8 cellular contexts compared by ENCODE assay signal in the genomic region with DNA sequence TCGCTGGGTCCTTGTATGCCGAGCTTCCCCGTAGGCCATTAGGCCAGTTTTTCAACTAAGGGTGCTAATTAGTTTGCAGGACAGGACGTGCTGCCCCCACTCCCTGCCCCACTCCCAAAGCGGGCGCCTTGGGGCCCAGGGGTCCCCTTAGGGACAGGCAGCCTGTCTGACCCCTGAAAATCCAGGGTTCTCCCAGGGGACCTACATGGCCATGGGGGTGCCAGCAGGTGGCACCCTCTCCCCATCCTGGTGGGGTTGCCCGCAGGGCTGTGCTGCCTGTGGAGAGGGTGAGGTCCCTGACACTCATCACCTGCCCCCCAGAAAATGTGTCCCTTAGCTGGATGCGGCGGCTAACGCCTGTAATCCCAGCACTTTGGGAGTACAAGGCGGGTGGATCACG. TPM values are rescaled to one million over a fixed set of nuclear protein-coding genes. Genes with fewer than 3 reads are reported as not detected.
DNase-seq lines count a peak whose midpoint lies in the region; ATAC-seq, FAIRE-seq and TF ChIP-seq lines count a peak whose summit lies in the region.

No MANE protein-coding gene starts in this region.

- no peak overlapping the region for H3K9ac ChIP-seq in K562 (ENCODE audit: insufficient read depth in 1 of 2, low read depth in 2 of 2, low read length in 2 of 2)

- TF ChIP-seq CTCF in RWPE1 (conservative IDR thresholded peaks at IDR 0.05; ENCODE audit: low read depth), result peak; percentile 81
- peak; percentile 62 to 73 (median 72) for TF ChIP-seq CTCF in K562 (IDR thresholded peaks at IDR 0.05 in 2 of 3, conservative IDR thresholded peaks at IDR 0.05 in 1 of 3; ENCODE audit: insufficient read depth in 2 of 3, low read depth in 1 of 3, low read length in 3 of 3)

- no peaks in the 10 kb centered on the region for H3K79me2 ChIP-seq in K562 (ENCODE audit: control insufficient read depth, insufficient read depth, low read length)

- DNase-seq in Right ventricle myocardium inferior (ENCODE audit: missing footprints) (peak; percentile 60), cardiac septum (ENCODE audit: low spot score) (no peak), RWPE1 (ENCODE audit: low spot score) (peak; percentile 90), K562 (ENCODE audit: extremely low read depth in 1 of 4, low spot score in 3 of 4) (peak; percentile 58 to 78 (median 62)), kidney glomerular epithelial cell (lab: John Stamatoyannopoulos, UW) (peak; percentile 7), substantia nigra (lab: John Stamatoyannopoulos, UW) (peak in 33 of 49 donors; percentile 1 to 64 (median 32)), NCI-H2227 treated with DMSO at 0.1 percent for 48 hours (lab: John Stamatoyannopoulos, UW) (no peak)

- no peak for TF ChIP-seq POLR2A in K562 (conservative IDR thresholded peaks at IDR 0.05)

- CTCF ChIA-PET in RWPE1 (lab: Yijun Ruan, JAX), result interaction anchor here (0.6 to 1.8 kb wide), 17 partner anchors 9 to 703 kb away, joined by 3 to 12 read pairs (median 4); a partner anchor contains a TSS
- CTCF ChIA-PET in K562 (lab: Yijun Ruan, JAX; ENCODE audit: low intra/inter-chr PET ratio), result interaction anchor here (0.6 to 1.7 kb wide), 3 partner anchors 27 to 318 kb away, joined by 3 to 7 read pairs (median 5); a partner anchor contains a TSS

- H3K27me3 ChIP-seq in K562 (ENCODE audit: control insufficient read depth in 2 of 2, insufficient read depth in 2 of 2, low read length in 2 of 2), result peaks cover 0 to 16% of the 10 kb centered on the region in 2 experiments; a peak in 2 of 5 replicates

- POLR2A ChIA-PET in RWPE1 (lab: Yijun Ruan, JAX; ENCODE audit: low non-redundant PET) (interaction anchor here (0.6 kb wide), 1 partner anchor 34 kb away, joined by 3 read pairs; no protein-coding TSS in a partner anchor), K562 (lab: Yijun Ruan, JAX) (interaction anchor here (0.5 to 1.1 kb wide), 3 partner anchors 12 to 1181 kb away, joined by 3 to 6 read pairs (median 3); no protein-coding TSS in a partner anchor)

- no peaks in the 10 kb centered on the region; the same call in 2 of the 3 replicates for H3K36me3 ChIP-seq in K562 (ENCODE audit: control insufficient read depth, insufficient read depth, low read length)

- no peak overlapping the region for H3K4me3 ChIP-seq in K562

- peaks cover 15% of the 10 kb centered on the region for H3K9me3 ChIP-seq in K562 (replicated peaks; ENCODE audit: control insufficient read depth, insufficient read depth, low read depth, low read length)

- FAIRE-seq in K562 (lab: Jason Lieb, UNC), result no peak

- BruUV-seq in K562 (replicated peaks; lab: Mats Ljungman, UMichigan), result no TSS peak

- H2AFZ ChIP-seq in K562 (ENCODE audit: low read depth, low read length), result no peak overlapping the region

- H3K4me1 ChIP-seq in K562 (replicated peaks in 1 of 2; ENCODE audit: control insufficient read depth in 2 of 2, insufficient read depth in 2 of 2, low read length in 2 of 2), result peaks cover 0 to 32% of the 10 kb centered on the region in 2 experiments; a peak in 3 of 5 replicates

- ATAC-seq in Right ventricle myocardium inferior (peak; percentile 73), K562 (peak; percentile 86), GM21723 (IDR thresholded peaks at IDR 0.05; ENCODE audit: unreplicated experiment) (no peak)

- peak; percentile 32 to 71; a peak in 3 of 4 replicates for TF ChIP-seq RAD21 in K562 (CRISPR knock-in tag; conservative IDR thresholded peaks at IDR 0.05 in 1 of 2, IDR thresholded peaks at IDR 0.05 in 1 of 2)

- in situ Hi-C loops in K562 (cut with MboI), result no loop called here

- intact Hi-C loops in Right ventricle myocardium inferior (cut with DNase I) (loop anchor here (1.0 to 2.0 kb wide), 2 partner anchors 52 to 88 kb away; a partner anchor contains a TSS), cardiac septum (cut with DNase I) (loop anchor here (2.0 kb wide), 1 partner anchor 88 kb away; a partner anchor contains a TSS), K562 (cut with micrococcal nuclease) (no loop called here)

- H4K20me1 ChIP-seq in K562 (replicated peaks; ENCODE audit: control insufficient read depth, insufficient read depth, low read length), result no peaks in the 10 kb centered on the region

- H3K27ac ChIP-seq in RWPE1 (no peak overlapping the region), K562 (ENCODE audit: extremely low read depth, low read depth, low read length) (no peak overlapping the region), substantia nigra (ENCODE audit: low read depth, low read length, poor library complexity, severe bottlenecking) (no peak overlapping the region)

- 16% methylated on average over 8 of the region's 12 CpGs for WGBS in K562 (ENCODE audit: insufficient coverage, low coverage, missing lambda C conversion rate)

- no peak for TF ChIP-seq EP300 in K562 (IDR thresholded peaks at IDR 0.05; ENCODE audit: low read length)

- no peak overlapping the region for H3K4me2 ChIP-seq in K562 (ENCODE audit: insufficient read depth, low read length)

- no peaks in the 10 kb centered on the region for H3K9me1 ChIP-seq in K562 (ENCODE audit: control insufficient read depth, insufficient read depth, low read length)

TF ChIP-seq in K562, 482 proteins besides CTCF, POLR2A, EP300 and RAD21 (continues in another document):
- no peak for TF ChIP-seq ZNF57 (CRISPR knock-in tag; IDR thresholded peaks at IDR 0.05)
- TF ChIP-seq RCOR1 (IDR thresholded peaks at IDR 0.05; ENCODE audit: borderline replicate concordance in 1 of 2, low read depth in 2 of 2, low read length in 2 of 2), result no peak
- TF ChIP-seq ILK (tag; IDR thresholded peaks at IDR 0.05; ENCODE audit: borderline replicate concordance, low read depth), result no peak
- no peak for TF ChIP-seq TAL1 (IDR thresholded peaks at IDR 0.05)

RNA-seq across cellular contexts. Expression of a gene that starts 8.5 kb away (rescaled TPM):
- not detected for total RNA-seq in Right ventricle myocardium inferior
- 0.03 TPM for total RNA-seq in cardiac septum
- total RNA-seq in K562 (2011; cell fraction: chromatin; rRNA removed; ENCODE audit: low replicate concordance), result 0.53 TPM in 1 of 2 replicates, not detected in the other
- 0.13 and 0.33 TPM in 2 replicates for total RNA-seq in K562 (2011; cell fraction: nucleolus; rRNA removed)
- total RNA-seq in K562 (2011; cell fraction: nucleoplasm; rRNA removed), result 0.15 and 0.46 TPM in 2 replicates
- not detected in 2 replicates for total RNA-seq in K562 (2014; rRNA removed)
- total RNA-seq in K562 (2014; rRNA removed; fragmentation: Illumina TruSeq; extraction: Trizol), result not detected in 2 replicates
- not detected in 2 replicates for total RNA-seq in K562 (2015; rRNA removed; fragmentation: Illumina TruSeq; extraction: Trizol)
- total RNA-seq in K562 (2021), result 0.02 TPM in 1 of 2 replicates, not detected in the other
- not detected in 2 replicates for polyA plus RNA-seq in K562 (2011; rRNA removed)
- 0.07 TPM in 1 of 2 replicates, not detected in the other for polyA plus RNA-seq in K562 (2011; cell fraction: cytosol; rRNA removed)
- 0.01 and 0.40 TPM in 2 replicates for polyA plus RNA-seq in K562 (2011; cell fraction: nucleus; rRNA removed)
- 0.04 TPM in 1 of 2 replicates, not detected in the other for polyA plus RNA-seq in K562 (2012)
- polyA plus RNA-seq in K562 (2014; fragmentation: Illumina TruSeq; extraction: Trizol), result not detected in 2 replicates
- polyA plus RNA-seq in K562 (2014; fragmentation: Nextera tagmentation; extraction: Ambion mirVana), result not detected
- not detected in 2 replicates for polyA plus RNA-seq in K562 (2014; rRNA removed)
- not detected in 2 replicates for polyA minus RNA-seq in K562 (2011; rRNA and poly(A)+ RNA removed)
- not detected in 2 replicates for polyA minus RNA-seq in K562 (2011; cell fraction: cytosol; rRNA and poly(A)+ RNA removed)
- polyA minus RNA-seq in K562 (2011; cell fraction: nucleus; rRNA and poly(A)+ RNA removed), result 0.11 and 0.27 TPM in 2 replicates

RNA-seq across cellular contexts. Expression of a gene that starts 14.9 kb away (rescaled TPM):
- total RNA-seq in Right ventricle myocardium inferior (48.6 TPM), cardiac septum (35.1 TPM), K562 (2014; rRNA removed) (12.7 and 16.0 TPM in 2 replicates), K562 (2014; rRNA removed; fragmentation: Illumina TruSeq; extraction: Trizol) (0.54 and 0.76 TPM in 2 replicates), K562 (2015; rRNA removed; fragmentation: Illumina TruSeq; extraction: Trizol) (3.1 and 4.1 TPM in 2 replicates), K562 (2021) (12.4 and 14.2 TPM in 2 replicates)
- total RNA-seq in K562 (2011; cell fraction: chromatin; rRNA removed; ENCODE audit: low replicate concordance), result 13.9 and 58.1 TPM in 2 replicates
- 30.3 and 36.2 TPM in 2 replicates for total RNA-seq in K562 (2011; cell fraction: nucleolus; rRNA removed)
- total RNA-seq in K562 (2011; cell fraction: nucleoplasm; rRNA removed), result 16.3 and 19.9 TPM in 2 replicates
- polyA plus RNA-seq in K562 (2011; rRNA removed) (5.4 and 6.7 TPM in 2 replicates), K562 (2014; fragmentation: Illumina TruSeq; extraction: Trizol) (1.9 and 5.2 TPM in 2 replicates), K562 (2014; fragmentation: Nextera tagmentation; extraction: Ambion mirVana) (under 1 TPM; 0.04 to 0.10 TPM), K562 (2014; rRNA removed) (9.2 and 10.1 TPM in 2 replicates)
- 5.4 and 23.3 TPM in 2 replicates for polyA plus RNA-seq in K562 (2011; cell fraction: cytosol; rRNA removed)
- polyA plus RNA-seq in K562 (2011; cell fraction: nucleus; rRNA removed), result 21.3 and 47.7 TPM in 2 replicates
- polyA plus RNA-seq in K562 (2012), result 5.3 and 13.8 TPM in 2 replicates
- polyA minus RNA-seq in K562 (2011; rRNA and poly(A)+ RNA removed), result 1.4 and 3.0 TPM in 2 replicates
- 7.8 and 9.2 TPM in 2 replicates for polyA minus RNA-seq in K562 (2011; cell fraction: cytosol; rRNA and poly(A)+ RNA removed)
- 12.7 and 13.3 TPM in 2 replicates for polyA minus RNA-seq in K562 (2011; cell fraction: nucleus; rRNA and poly(A)+ RNA removed)

RNA-seq across cellular contexts. Expression of a gene that starts 51.1 kb away (rescaled TPM):
- 40.6 TPM for total RNA-seq in Right ventricle myocardium inferior
- 34.1 TPM for total RNA-seq in cardiac septum
- 3.5 and 12.0 TPM in 2 replicates for total RNA-seq in K562 (2011; cell fraction: chromatin; rRNA removed; ENCODE audit: low replicate concordance)
- total RNA-seq in K562 (2011; cell fraction: nucleolus; rRNA removed), result 9.3 and 11.7 TPM in 2 replicates
- 3.4 and 4.8 TPM in 2 replicates for total RNA-seq in K562 (2011; cell fraction: nucleoplasm; rRNA removed)
- total RNA-seq in K562 (2014; rRNA removed), result 44.6 and 56.7 TPM in 2 replicates
- 2.2 and 3.4 TPM in 2 replicates for total RNA-seq in K562 (2014; rRNA removed; fragmentation: Illumina TruSeq; extraction: Trizol)
- total RNA-seq in K562 (2015; rRNA removed; fragmentation: Illumina TruSeq; extraction: Trizol), result 10.0 and 10.8 TPM in 2 replicates
- total RNA-seq in K562 (2021), result 25.6 and 25.8 TPM in 2 replicates
- 3.1 and 3.2 TPM in 2 replicates for polyA plus RNA-seq in K562 (2011; rRNA removed)
- 7.6 and 27.3 TPM in 2 replicates for polyA plus RNA-seq in K562 (2011; cell fraction: cytosol; rRNA removed)
- polyA plus RNA-seq in K562 (2011; cell fraction: nucleus; rRNA removed), result 4.2 and 7.4 TPM in 2 replicates
- polyA plus RNA-seq in K562 (2012), result 8.5 and 15.9 TPM in 2 replicates
- 2.2 and 4.2 TPM in 2 replicates for polyA plus RNA-seq in K562 (2014; fragmentation: Illumina TruSeq; extraction: Trizol)
- under 1 TPM; 0.17 to 0.36 TPM for polyA plus RNA-seq in K562 (2014; fragmentation: Nextera tagmentation; extraction: Ambion mirVana)
- 22.1 and 29.8 TPM in 2 replicates for polyA plus RNA-seq in K562 (2014; rRNA removed)
- polyA minus RNA-seq in K562 (2011; rRNA and poly(A)+ RNA removed), result 0.28 TPM in 1 of 2 replicates, not detected in the other
- polyA minus RNA-seq in K562 (2011; cell fraction: cytosol; rRNA and poly(A)+ RNA removed), result 2.6 and 3.4 TPM in 2 replicates
- polyA minus RNA-seq in K562 (2011; cell fraction: nucleus; rRNA and poly(A)+ RNA removed), result 2.9 and 3.6 TPM in 2 replicates

Comparison
In these comparisons a context has a peak if more than half of its experiments do, and no peak if none do; other contexts are left out.
1. DNase-seq: peak in Right ventricle myocardium inferior (single experiment), RWPE1 (single experiment), K562 (4 of 4), kidney glomerular epithelial cell (single experiment) and substantia nigra (33 of 49); none in cardiac septum (single experiment) and NCI-H2227 treated with DMSO at 0.1 percent for 48 hours (single experiment).